ENCODE assay signal across 1 cellular context in the genomic region with DNA sequence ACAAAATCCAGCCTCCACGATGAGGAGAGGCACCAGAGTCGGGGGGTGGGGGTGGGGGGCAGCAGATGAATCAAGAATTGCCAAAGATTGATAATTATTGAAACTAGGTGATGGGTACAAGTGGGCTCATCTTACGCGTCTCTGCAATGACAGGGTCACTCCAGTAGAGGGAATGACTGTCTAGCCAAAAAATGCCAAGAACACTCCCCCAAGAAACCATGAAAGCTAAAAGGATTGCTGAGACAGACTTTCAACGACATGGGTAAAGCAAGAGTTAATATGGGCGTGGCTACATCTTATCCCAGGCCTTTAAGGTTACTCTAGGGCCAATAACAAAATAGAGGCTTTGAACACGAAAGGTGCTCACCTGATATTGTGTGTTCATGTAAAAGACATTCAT.
TF ChIP-seq lines count a peak whose summit lies in the region.

No MANE protein-coding gene starts in this region.

TF ChIP-seq in SK-N-SH, 30 proteins besides CTCF, POLR2A, EP300 and RAD21 (continued from another document):
- TF ChIP-seq, protein P1, sequence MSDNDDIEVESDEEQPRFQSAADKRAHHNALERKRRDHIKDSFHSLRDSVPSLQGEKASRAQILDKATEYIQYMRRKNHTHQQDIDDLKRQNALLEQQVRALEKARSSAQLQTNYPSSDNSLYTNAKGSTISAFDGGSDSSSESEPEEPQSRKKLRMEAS (IDR thresholded peaks at IDR 0.05; ENCODE audit: low read depth) = no peak
- TF ChIP-seq TCF12 (IDR thresholded peaks at IDR 0.05) (no peak), TAF1 (IDR thresholded peaks at IDR 0.05; ENCODE audit: borderline replicate concordance, low read depth, low read length) (no peak), CHD2 (IDR thresholded peaks at IDR 0.05; ENCODE audit: low read length, partially characterized antibody) (no peak), RFX5 (IDR thresholded peaks at IDR 0.05; ENCODE audit: low read length) (no peak), MXI1 (IDR thresholded peaks at IDR 0.05; ENCODE audit: low read depth, low read length) (no peak), NRF1 (IDR thresholded peaks at IDR 0.05; ENCODE audit: low read depth, low read length) (no peak), FOSL2 (IDR thresholded peaks at IDR 0.05; ENCODE audit: borderline replicate concordance, low read depth) (no peak), GATA2 (CRISPR knock-in tag; IDR thresholded peaks at IDR 0.05) (no peak)
- TF ChIP-seq, protein P2, sequence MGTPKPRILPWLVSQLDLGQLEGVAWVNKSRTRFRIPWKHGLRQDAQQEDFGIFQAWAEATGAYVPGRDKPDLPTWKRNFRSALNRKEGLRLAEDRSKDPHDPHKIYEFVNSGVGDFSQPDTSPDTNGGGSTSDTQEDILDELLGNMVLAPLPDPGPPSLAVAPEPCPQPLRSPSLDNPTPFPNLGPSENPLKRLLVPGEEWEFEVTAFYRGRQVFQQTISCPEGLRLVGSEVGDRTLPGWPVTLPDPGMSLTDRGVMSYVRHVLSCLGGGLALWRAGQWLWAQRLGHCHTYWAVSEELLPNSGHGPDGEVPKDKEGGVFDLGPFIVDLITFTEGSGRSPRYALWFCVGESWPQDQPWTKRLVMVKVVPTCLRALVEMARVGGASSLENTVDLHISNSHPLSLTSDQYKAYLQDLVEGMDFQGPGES (IDR thresholded peaks at IDR 0.05; ENCODE audit: low read depth, low read length) = no peak
- TF ChIP-seq, protein P3, sequence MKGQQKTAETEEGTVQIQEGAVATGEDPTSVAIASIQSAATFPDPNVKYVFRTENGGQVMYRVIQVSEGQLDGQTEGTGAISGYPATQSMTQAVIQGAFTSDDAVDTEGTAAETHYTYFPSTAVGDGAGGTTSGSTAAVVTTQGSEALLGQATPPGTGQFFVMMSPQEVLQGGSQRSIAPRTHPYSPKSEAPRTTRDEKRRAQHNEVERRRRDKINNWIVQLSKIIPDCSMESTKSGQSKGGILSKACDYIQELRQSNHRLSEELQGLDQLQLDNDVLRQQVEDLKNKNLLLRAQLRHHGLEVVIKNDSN (IDR thresholded peaks at IDR 0.05; ENCODE audit: borderline replicate concordance, low read depth) = no peak
- TF ChIP-seq, protein P4, sequence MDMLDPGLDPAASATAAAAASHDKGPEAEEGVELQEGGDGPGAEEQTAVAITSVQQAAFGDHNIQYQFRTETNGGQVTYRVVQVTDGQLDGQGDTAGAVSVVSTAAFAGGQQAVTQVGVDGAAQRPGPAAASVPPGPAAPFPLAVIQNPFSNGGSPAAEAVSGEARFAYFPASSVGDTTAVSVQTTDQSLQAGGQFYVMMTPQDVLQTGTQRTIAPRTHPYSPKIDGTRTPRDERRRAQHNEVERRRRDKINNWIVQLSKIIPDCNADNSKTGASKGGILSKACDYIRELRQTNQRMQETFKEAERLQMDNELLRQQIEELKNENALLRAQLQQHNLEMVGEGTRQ (IDR thresholded peaks at IDR 0.05; ENCODE audit: borderline replicate concordance, low read depth, low read length) = no peak
- TF ChIP-seq, protein P5, sequence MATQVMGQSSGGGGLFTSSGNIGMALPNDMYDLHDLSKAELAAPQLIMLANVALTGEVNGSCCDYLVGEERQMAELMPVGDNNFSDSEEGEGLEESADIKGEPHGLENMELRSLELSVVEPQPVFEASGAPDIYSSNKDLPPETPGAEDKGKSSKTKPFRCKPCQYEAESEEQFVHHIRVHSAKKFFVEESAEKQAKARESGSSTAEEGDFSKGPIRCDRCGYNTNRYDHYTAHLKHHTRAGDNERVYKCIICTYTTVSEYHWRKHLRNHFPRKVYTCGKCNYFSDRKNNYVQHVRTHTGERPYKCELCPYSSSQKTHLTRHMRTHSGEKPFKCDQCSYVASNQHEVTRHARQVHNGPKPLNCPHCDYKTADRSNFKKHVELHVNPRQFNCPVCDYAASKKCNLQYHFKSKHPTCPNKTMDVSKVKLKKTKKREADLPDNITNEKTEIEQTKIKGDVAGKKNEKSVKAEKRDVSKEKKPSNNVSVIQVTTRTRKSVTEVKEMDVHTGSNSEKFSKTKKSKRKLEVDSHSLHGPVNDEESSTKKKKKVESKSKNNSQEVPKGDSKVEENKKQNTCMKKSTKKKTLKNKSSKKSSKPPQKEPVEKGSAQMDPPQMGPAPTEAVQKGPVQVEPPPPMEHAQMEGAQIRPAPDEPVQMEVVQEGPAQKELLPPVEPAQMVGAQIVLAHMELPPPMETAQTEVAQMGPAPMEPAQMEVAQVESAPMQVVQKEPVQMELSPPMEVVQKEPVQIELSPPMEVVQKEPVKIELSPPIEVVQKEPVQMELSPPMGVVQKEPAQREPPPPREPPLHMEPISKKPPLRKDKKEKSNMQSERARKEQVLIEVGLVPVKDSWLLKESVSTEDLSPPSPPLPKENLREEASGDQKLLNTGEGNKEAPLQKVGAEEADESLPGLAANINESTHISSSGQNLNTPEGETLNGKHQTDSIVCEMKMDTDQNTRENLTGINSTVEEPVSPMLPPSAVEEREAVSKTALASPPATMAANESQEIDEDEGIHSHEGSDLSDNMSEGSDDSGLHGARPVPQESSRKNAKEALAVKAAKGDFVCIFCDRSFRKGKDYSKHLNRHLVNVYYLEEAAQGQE (IDR thresholded peaks at IDR 0.05; ENCODE audit: low read depth, low read length) = no peak
